Comparison of ENCODE assay signal across 16 cellular contexts in genomic region chr6:57252137-57252536, GRCh38.
"Had no signal": no experiment of that assay in that cellular context is flagged by ENCODE, and none has a peak within 500 bp of the region (broad histone marks: within the 10 kb centered on the region; RNA-seq: fewer than 3 reads in every experiment).

No MANE protein-coding gene starts in this region.

- H3K36me3 ChIP-seq: breast epithelium, tibial nerve had no signal

- H3K4me3 ChIP-seq: breast epithelium, tibial nerve had no signal

- DNase-seq: activated CD4-positive, alpha-beta T cell treated with anti-CD3 and anti-CD28 coated beads, Interleukin-2, amount 50 U/mL, for 1 hour; activated CD8-positive, alpha-beta memory T cell treated with anti-CD3 and anti-CD28 coated beads for 24 hours; activated naive CD4-positive, alpha-beta T cell; activated naive CD8-positive, alpha-beta T cell treated with anti-CD3 and anti-CD28 coated beads, Interleukin-2, amount 10 ng/mL, durations not matched to agents 7 days and 5 days; glutamatergic neuron; left ventricle myocardium superior; nephron progenitor cell; occipital lobe; stimulated activated CD4-positive, alpha-beta T cell treated with anti-CD3 and anti-CD28 coated beads, Interleukin-12 subunit alpha, Interleukin-12 subunit beta, amount 100 ng/mL, for 4 hours; stimulated activated CD4-positive, alpha-beta T cell treated with anti-CD3 and anti-CD28 coated beads, Interleukin-2, amount 100 ng/mL, for 24 hours; T-helper 2 cell had no signal

- H3K36me3 Mint-ChIP-seq: activated naive CD8-positive, alpha-beta T cell treated with anti-CD3 and anti-CD28 coated beads, Interleukin-2, amount 10 ng/mL, durations not matched to agents 7 days and 5 days; memory B cell had no signal

- ATAC-seq: activated CD4-positive, CD25-positive, alpha-beta regulatory T cell treated with anti-CD3 and anti-CD28 coated beads, Interleukin-2, amount 50 U/mL, for 24 hours had no signal

- H3K9me3 ChIP-seq: breast epithelium, tibial nerve had no signal

- H3K27ac Mint-ChIP-seq: activated naive CD8-positive, alpha-beta T cell treated with anti-CD3 and anti-CD28 coated beads, Interleukin-2, amount 10 ng/mL, durations not matched to agents 7 days and 5 days; activated T-helper 1 cell treated with anti-CD3 and anti-CD28 coated beads, Interleukin-12 subunit alpha, Interleukin-12 subunit beta, Interleukin-2, Interleukin-4 antibody, amounts not matched to agents 30 ng/mL and 10 ng/mL and 1 ng/mL, durations not matched to agents 14 hours and 24 hours and 36 hours; memory B cell had no signal

- H3K4me1 Mint-ChIP-seq: activated naive CD8-positive, alpha-beta T cell treated with anti-CD3 and anti-CD28 coated beads, Interleukin-2, amount 10 ng/mL, durations not matched to agents 7 days and 5 days had no signal

- H3K27me3 Mint-ChIP-seq: activated naive CD8-positive, alpha-beta T cell treated with anti-CD3 and anti-CD28 coated beads, Interleukin-2, amount 10 ng/mL, durations not matched to agents 7 days and 5 days had no signal

- H3K4me1 ChIP-seq: breast epithelium had no signal

- H3K9me3 Mint-ChIP-seq: activated naive CD8-positive, alpha-beta T cell treated with anti-CD3 and anti-CD28 coated beads, Interleukin-2, amount 10 ng/mL, durations not matched to agents 7 days and 5 days; activated T-helper 1 cell treated with anti-CD3 and anti-CD28 coated beads, Interleukin-12 subunit alpha, Interleukin-12 subunit beta, Interleukin-2, Interleukin-4 antibody, amounts not matched to agents 30 ng/mL and 10 ng/mL and 1 ng/mL, durations not matched to agents 14 hours and 24 hours and 36 hours; memory B cell; nephron progenitor cell had no signal

- H3K4me3 Mint-ChIP-seq: activated naive CD8-positive, alpha-beta T cell treated with anti-CD3 and anti-CD28 coated beads, Interleukin-2, amount 10 ng/mL, durations not matched to agents 7 days and 5 days; activated T-helper 1 cell treated with anti-CD3 and anti-CD28 coated beads, Interleukin-12 subunit alpha, Interleukin-12 subunit beta, Interleukin-2, Interleukin-4 antibody, amounts not matched to agents 30 ng/mL and 10 ng/mL and 1 ng/mL, durations not matched to agents 14 hours and 24 hours and 36 hours; memory B cell; nephron progenitor cell had no signal

- H3K27me3 ChIP-seq: breast epithelium, tibial nerve had no signal
